Comparison of ENCODE assay signal across 1 cellular context in genomic region chr9:131530930-131531832, GRCh38.
A peak's percentile ranks its signal among the peaks of the same experiment; 100 is the strongest.
TF ChIP-seq lines count a peak whose summit lies in the region.

UCK1 (minus strand) TSS chr9:131531263; CDS start chr9:131531174, 89 bp downstream.

TF ChIP-seq in WTC11, 78 proteins besides CTCF, POLR2A, EP300 and RAD21 (continued from another document):
- TF ChIP-seq NR3C1 (CRISPR knock-in tag; conservative IDR thresholded peaks at IDR 0.05; ENCODE audit: low read depth) = no peak
- no peak for TF ChIP-seq ATF2 (CRISPR knock-in tag; IDR thresholded peaks at IDR 0.05; ENCODE audit: borderline replicate concordance, low read depth)
- TF ChIP-seq, protein P1, sequence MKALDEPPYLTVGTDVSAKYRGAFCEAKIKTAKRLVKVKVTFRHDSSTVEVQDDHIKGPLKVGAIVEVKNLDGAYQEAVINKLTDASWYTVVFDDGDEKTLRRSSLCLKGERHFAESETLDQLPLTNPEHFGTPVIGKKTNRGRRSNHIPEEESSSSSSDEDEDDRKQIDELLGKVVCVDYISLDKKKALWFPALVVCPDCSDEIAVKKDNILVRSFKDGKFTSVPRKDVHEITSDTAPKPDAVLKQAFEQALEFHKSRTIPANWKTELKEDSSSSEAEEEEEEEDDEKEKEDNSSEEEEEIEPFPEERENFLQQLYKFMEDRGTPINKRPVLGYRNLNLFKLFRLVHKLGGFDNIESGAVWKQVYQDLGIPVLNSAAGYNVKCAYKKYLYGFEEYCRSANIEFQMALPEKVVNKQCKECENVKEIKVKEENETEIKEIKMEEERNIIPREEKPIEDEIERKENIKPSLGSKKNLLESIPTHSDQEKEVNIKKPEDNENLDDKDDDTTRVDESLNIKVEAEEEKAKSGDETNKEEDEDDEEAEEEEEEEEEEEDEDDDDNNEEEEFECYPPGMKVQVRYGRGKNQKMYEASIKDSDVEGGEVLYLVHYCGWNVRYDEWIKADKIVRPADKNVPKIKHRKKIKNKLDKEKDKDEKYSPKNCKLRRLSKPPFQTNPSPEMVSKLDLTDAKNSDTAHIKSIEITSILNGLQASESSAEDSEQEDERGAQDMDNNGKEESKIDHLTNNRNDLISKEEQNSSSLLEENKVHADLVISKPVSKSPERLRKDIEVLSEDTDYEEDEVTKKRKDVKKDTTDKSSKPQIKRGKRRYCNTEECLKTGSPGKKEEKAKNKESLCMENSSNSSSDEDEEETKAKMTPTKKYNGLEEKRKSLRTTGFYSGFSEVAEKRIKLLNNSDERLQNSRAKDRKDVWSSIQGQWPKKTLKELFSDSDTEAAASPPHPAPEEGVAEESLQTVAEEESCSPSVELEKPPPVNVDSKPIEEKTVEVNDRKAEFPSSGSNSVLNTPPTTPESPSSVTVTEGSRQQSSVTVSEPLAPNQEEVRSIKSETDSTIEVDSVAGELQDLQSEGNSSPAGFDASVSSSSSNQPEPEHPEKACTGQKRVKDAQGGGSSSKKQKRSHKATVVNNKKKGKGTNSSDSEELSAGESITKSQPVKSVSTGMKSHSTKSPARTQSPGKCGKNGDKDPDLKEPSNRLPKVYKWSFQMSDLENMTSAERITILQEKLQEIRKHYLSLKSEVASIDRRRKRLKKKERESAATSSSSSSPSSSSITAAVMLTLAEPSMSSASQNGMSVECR (CRISPR knock-in tag; IDR thresholded peaks at IDR 0.05; ENCODE audit: borderline replicate concordance) = 0 out of 2 replicates have a peak, but pooled peaks have one; percentile 30
- TF ChIP-seq NR2C2 (CRISPR knock-in tag; IDR thresholded peaks at IDR 0.05) = peak; percentile 95
- 0 out of 2 replicates have a peak, but pooled peaks have one; percentile 27 for TF ChIP-seq ESRRA (CRISPR knock-in tag; IDR thresholded peaks at IDR 0.05; ENCODE audit: borderline replicate concordance)
- peak; percentile 52; the same call in 1 of the 2 replicates for TF ChIP-seq ZNF423 (CRISPR knock-in tag; IDR thresholded peaks at IDR 0.05)
